Comparison of ENCODE assay signal across 8 cellular contexts in the genomic region with DNA sequence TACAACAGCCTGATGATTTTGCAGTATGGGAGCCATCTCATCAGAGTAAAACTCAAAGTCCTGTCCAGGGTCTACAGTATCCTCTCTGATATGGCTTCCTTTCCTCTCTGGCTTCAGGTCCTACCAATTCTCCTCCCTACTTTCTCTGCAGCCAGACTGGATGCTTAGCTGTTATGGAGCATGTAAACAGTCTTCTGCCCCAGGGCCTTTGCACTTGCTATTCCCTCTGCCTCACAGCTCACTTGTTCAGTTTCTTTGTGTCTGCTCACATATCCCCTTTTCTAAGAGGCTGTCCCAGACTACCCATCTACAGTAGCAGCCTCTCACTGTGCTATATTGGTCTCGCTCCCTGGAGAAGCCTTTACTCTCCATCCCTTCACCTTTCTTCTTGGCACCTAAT.
"Had no signal": no experiment of that assay in that cellular context is flagged by ENCODE, and none has a peak within 500 bp of the region (broad histone marks: within the 10 kb centered on the region; RNA-seq: fewer than 3 reads in every experiment).

No MANE protein-coding gene starts in this region.

- FAIRE-seq: H1, H54, HTR-8/SVneo had no signal

- DNase-seq: HCEC 1CT, HFFc6, IMR-90, KBM-7 had no signal

- H3K4me2 ChIP-seq: GM23338 had no signal

- H3K4me3 ChIP-seq: GM23338 had no signal

- ATAC-seq: GM23338 had no signal

- H2AFZ ChIP-seq: GM23338 had no signal
